1 cellular context compared by ENCODE assay signal in the genomic region with DNA sequence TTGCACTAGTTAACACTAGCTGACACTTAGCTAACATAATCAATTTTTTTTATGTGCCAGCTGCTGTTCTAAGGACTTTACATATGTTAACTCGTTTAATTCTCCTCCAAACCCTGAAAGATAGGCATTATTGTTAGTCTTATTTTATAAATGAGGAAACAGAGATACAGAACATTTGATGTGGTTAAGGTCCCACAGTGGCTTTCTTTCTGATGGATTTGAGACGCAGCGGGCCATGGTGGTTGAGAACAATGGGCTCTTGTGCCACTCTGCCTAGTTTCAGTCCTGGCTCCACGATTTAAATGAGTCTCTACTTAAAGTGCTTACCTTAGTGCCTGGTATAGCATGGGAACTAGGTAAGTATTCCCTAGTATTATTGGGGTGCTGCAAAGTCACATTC.
TF ChIP-seq lines count a peak whose summit lies in the region.

No MANE protein-coding gene starts in this region.

TF ChIP-seq in GM12878, 131 proteins besides CTCF, POLR2A, EP300 and RAD21 (continued from another document):
- no peak for TF ChIP-seq SREBF1 (IDR thresholded peaks at IDR 0.05; ENCODE audit: low read length)
- TF ChIP-seq NBN (IDR thresholded peaks at IDR 0.05): no peak
- TF ChIP-seq RFX5 (IDR thresholded peaks at IDR 0.05; ENCODE audit: low read depth, low read length): no peak
- no peak for TF ChIP-seq ZNF622 (IDR thresholded peaks at IDR 0.05)
TF ChIP-seq in GM12878: peak in this region for 0.
